ENCODE assay signal across 19 cellular contexts in genomic region chr16:1606774-1607173, GRCh38.
"Had no signal": no experiment of that assay in that cellular context is flagged by ENCODE, and none has a peak within 500 bp of the region (broad histone marks: within the 10 kb centered on the region; RNA-seq: fewer than 3 reads in every experiment).

No MANE protein-coding gene starts in this region.

- H3K4me3 Mint-ChIP-seq: natural killer cell treated with Interleukin-12 subunit alpha and Interleukin-12 subunit beta and Interleukin-15 and Interleukin-18, amount 100 ng/mL, for 72 hours; stimulated activated naive B cell treated with anti-CD40 and anti-IgM and Interleukin-4, amounts not matched to agents 10 μg/mL and 1 μg/mL and 100 μg/mL, for 72 hours; stimulated activated naive CD8-positive, alpha-beta T cell treated with anti-CD3 and anti-CD28 coated beads, Interleukin-15, amount 100 ng/mL, for 72 hours had no signal

- H3K36me3 Mint-ChIP-seq: natural killer cell treated with Interleukin-12 subunit alpha and Interleukin-12 subunit beta and Interleukin-15 and Interleukin-18, amount 100 ng/mL, for 72 hours had no signal

- H3K27me3 Mint-ChIP-seq: natural killer cell treated with Interleukin-12 subunit alpha and Interleukin-12 subunit beta and Interleukin-15 and Interleukin-18, amount 100 ng/mL, for 72 hours; stimulated activated naive B cell treated with anti-CD40 and anti-IgM and Interleukin-4, amounts not matched to agents 10 μg/mL and 1 μg/mL and 100 μg/mL, for 72 hours; stimulated activated naive CD8-positive, alpha-beta T cell treated with anti-CD3 and anti-CD28 coated beads, Interleukin-15, amount 100 ng/mL, for 72 hours had no signal

- H3K27ac ChIP-seq: dorsolateral prefrontal cortex, neutrophil, psoas muscle, right lobe of liver, testis, tibial nerve had no signal

- H3K27ac Mint-ChIP-seq: natural killer cell treated with Interleukin-12 subunit alpha and Interleukin-12 subunit beta and Interleukin-15 and Interleukin-18, amount 100 ng/mL, for 72 hours; stimulated activated naive B cell treated with anti-CD40 and anti-IgM and Interleukin-4, amounts not matched to agents 10 μg/mL and 1 μg/mL and 100 μg/mL, for 72 hours; stimulated activated naive CD8-positive, alpha-beta T cell treated with anti-CD3 and anti-CD28 coated beads, Interleukin-15, amount 100 ng/mL, for 72 hours had no signal

- H3K9me3 ChIP-seq: mucosa of descending colon, neutrophil, psoas muscle, right lobe of liver, testis had no signal

- H3K36me3 ChIP-seq: neutrophil, right lobe of liver had no signal

- FAIRE-seq: frontal cortex had no signal

- H3K27me3 ChIP-seq: dorsolateral prefrontal cortex, right lobe of liver, testis, tibial nerve had no signal

- DNase-seq: cortex of kidney; dorsolateral prefrontal cortex; effector CD8-positive, alpha-beta T cell; islet precursor cell; mammary epithelial cell; mucosa of descending colon; psoas muscle; retina; stimulated activated CD4-positive, alpha-beta T cell treated with anti-CD3 and anti-CD28 coated beads, Interleukin-4, amount 100 ng/mL, for 1 hour; stimulated activated naive B cell treated with anti-CD40 and anti-IgM and Interleukin-4, amounts not matched to agents 10 μg/mL and 1 μg/mL and 100 μg/mL, for 72 hours; stimulated activated naive CD8-positive, alpha-beta T cell treated with anti-CD3 and anti-CD28 coated beads, Interleukin-15, amount 100 ng/mL, for 72 hours; testis had no signal

- H3K4me3 ChIP-seq: dorsolateral prefrontal cortex, mucosa of descending colon, psoas muscle, right lobe of liver, testis, tibial nerve had no signal

- ATAC-seq: esophagus mucosa; left lobe of liver; mucosa of descending colon; natural killer cell treated with Interleukin-12 subunit alpha and Interleukin-12 subunit beta and Interleukin-15 and Interleukin-18, amount 100 ng/mL, for 72 hours; psoas muscle; right lobe of liver; stimulated activated naive B cell treated with anti-CD40 and anti-IgM and Interleukin-4, amounts not matched to agents 10 μg/mL and 1 μg/mL and 100 μg/mL, for 72 hours; stimulated activated naive CD8-positive, alpha-beta T cell treated with anti-CD3 and anti-CD28 coated beads, Interleukin-15, amount 100 ng/mL, for 72 hours had no signal
